ENCODE assay signal across 16 cellular contexts in the genomic region with DNA sequence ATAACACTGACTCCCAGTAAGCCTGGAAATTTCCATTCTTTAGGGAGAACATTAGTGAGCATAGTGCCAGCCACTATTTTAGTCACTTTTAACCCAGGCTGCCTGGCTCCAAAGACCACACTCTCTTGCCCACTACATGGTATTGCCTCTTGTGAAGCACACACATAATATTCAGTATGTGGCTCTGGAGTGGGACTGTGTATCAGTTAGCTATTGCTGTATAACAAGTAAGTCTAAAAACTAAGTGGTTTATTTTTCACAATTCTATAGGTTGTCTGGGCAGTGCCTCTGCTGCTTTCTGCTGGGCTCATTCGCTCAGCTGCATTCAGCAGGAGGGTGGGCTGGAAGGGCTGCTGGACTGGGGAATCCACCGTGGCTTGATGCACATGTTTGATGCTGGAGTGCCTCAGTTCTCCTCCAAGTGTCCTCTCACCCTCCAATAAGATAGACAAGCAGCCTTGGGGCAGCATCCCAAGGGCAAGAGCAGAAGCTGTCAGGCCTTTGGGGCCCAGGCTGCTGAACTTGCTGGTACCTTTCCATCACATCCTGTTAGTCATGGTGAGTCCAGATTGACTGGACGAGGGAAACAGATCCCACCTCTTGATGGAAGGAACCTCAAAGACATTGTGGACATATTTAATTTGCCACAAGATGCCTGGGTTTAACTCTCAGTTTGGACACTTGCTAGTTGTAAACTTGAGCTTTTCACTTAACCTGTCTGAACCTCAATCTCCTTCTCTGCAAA.
"Had no signal": no experiment of that assay in that cellular context is flagged by ENCODE, and none has a peak within 500 bp of the region (broad histone marks: within the 10 kb centered on the region; RNA-seq: fewer than 3 reads in every experiment).

No MANE protein-coding gene starts in this region.

- H3K9me3 ChIP-seq: adrenal gland, thoracic aorta, vagina had no signal

- H3K9me3 Mint-ChIP-seq: activated naive CD4-positive, alpha-beta T cell treated with anti-CD3 and anti-CD28 coated beads, Interleukin-2, amount 50 U/mL, for 24 hours; central memory CD8-positive, alpha-beta T cell; nephron progenitor cell; stimulated activated effector memory CD8-positive, alpha-beta T cell treated with anti-CD3 and anti-CD28 coated beads, Interleukin-12 subunit alpha, Interleukin-12 subunit beta, amount 100 ng/mL, for 72 hours had no signal

- ATAC-seq: stimulated activated effector memory CD8-positive, alpha-beta T cell treated with anti-CD3 and anti-CD28 coated beads, Interleukin-12 subunit alpha, Interleukin-12 subunit beta, amount 100 ng/mL, for 72 hours had no signal

- H3K27ac ChIP-seq: vagina had no signal

- H3K4me3 Mint-ChIP-seq: activated naive CD4-positive, alpha-beta T cell treated with anti-CD3 and anti-CD28 coated beads, Interleukin-2, amount 50 U/mL, for 24 hours; central memory CD8-positive, alpha-beta T cell; stimulated activated effector memory CD8-positive, alpha-beta T cell treated with anti-CD3 and anti-CD28 coated beads, Interleukin-12 subunit alpha, Interleukin-12 subunit beta, amount 100 ng/mL, for 72 hours had no signal

- DNase-seq: activated CD4-positive, alpha-beta T cell treated with anti-CD3 and anti-CD28 coated beads, Interleukin-2, amount 50 U/mL, for 4 hours; activated CD4-positive, CD25-positive, alpha-beta regulatory T cell treated with anti-CD3 and anti-CD28 coated beads, Interleukin-2, amount 50 U/mL, for 72 hours; activated T-cell treated with anti-CD3 and anti-CD28 coated beads, Interleukin-2, amount 50 U/mL, for 1 hour; effector memory CD4-positive, alpha-beta T cell; foreskin melanocyte; mesendoderm; nephron progenitor cell; occipital lobe; stimulated activated CD4-positive, alpha-beta T cell treated with anti-CD3 and anti-CD28 coated beads, Interleukin-2, amount 100 ng/mL, for 24 hours; T-helper 9 cell had no signal

- H3K27ac Mint-ChIP-seq: activated naive CD4-positive, alpha-beta T cell treated with anti-CD3 and anti-CD28 coated beads, Interleukin-2, amount 50 U/mL, for 24 hours; stimulated activated effector memory CD8-positive, alpha-beta T cell treated with anti-CD3 and anti-CD28 coated beads, Interleukin-12 subunit alpha, Interleukin-12 subunit beta, amount 100 ng/mL, for 72 hours had no signal

- H3K27me3 ChIP-seq: adrenal gland, vagina had no signal

- H3K4me1 Mint-ChIP-seq: activated naive CD4-positive, alpha-beta T cell treated with anti-CD3 and anti-CD28 coated beads, Interleukin-2, amount 50 U/mL, for 24 hours; central memory CD8-positive, alpha-beta T cell had no signal

- H3K4me3 ChIP-seq: adrenal gland, thoracic aorta, vagina had no signal

- H3K36me3 ChIP-seq: adrenal gland, thoracic aorta, vagina had no signal

- H3K36me3 Mint-ChIP-seq: activated naive CD4-positive, alpha-beta T cell treated with anti-CD3 and anti-CD28 coated beads, Interleukin-2, amount 50 U/mL, for 24 hours; stimulated activated effector memory CD8-positive, alpha-beta T cell treated with anti-CD3 and anti-CD28 coated beads, Interleukin-12 subunit alpha, Interleukin-12 subunit beta, amount 100 ng/mL, for 72 hours had no signal
